ENCODE assay signal across 15 cellular contexts in genomic region chr6:31946370-31946885, GRCh38. TPM values are rescaled to one million over a fixed set of nuclear protein-coding genes. Genes with fewer than 3 reads are reported as not detected.
DNase-seq lines count a peak whose midpoint lies in the region; ATAC-seq, FAIRE-seq and TF ChIP-seq lines count a peak whose summit lies in the region.
"Had no signal": no experiment of that assay in that cellular context is flagged by ENCODE, and none has a peak within 500 bp of the region (broad histone marks: within the 10 kb centered on the region; RNA-seq: fewer than 3 reads in every experiment).

No MANE protein-coding gene starts in this region.

- 58 to 62% methylated on average over 11 of the region's 11 CpGs for WGBS in pancreas, 2 donors

- H3K27ac Mint-ChIP-seq in activated T-cell treated with anti-CD3 and anti-CD28 coated beads, Interleukin-2, amount 50 U/mL, for 24 hours = peak overlapping the region; percentile 0
- no peak overlapping the region for H3K27ac Mint-ChIP-seq in T-helper 17 cell

- H3K4me3 ChIP-seq in fibroblast of the aortic adventitia (ENCODE audit: low read depth, low read length) (peak overlapping the region; percentile 64), pancreas (peak overlapping the region in 2 of 4 donors; percentile 2 to 42), upper lobe of right lung (peak overlapping the region; percentile 23), WERI-Rb-1 (ENCODE audit: low read depth, low read length) (no peak overlapping the region)

- H3K36me3 ChIP-seq in pancreas (no peaks in the 10 kb centered on the region), upper lobe of right lung (peaks cover 12% of the 10 kb centered on the region), WERI-Rb-1 (peaks cover 8% of the 10 kb centered on the region)

- H3K36me3 Mint-ChIP-seq in activated T-cell treated with anti-CD3 and anti-CD28 coated beads, Interleukin-2, amount 50 U/mL, for 24 hours (ENCODE audit: low read depth) = peaks cover 10% of the 10 kb centered on the region
- no peaks in the 10 kb centered on the region for H3K36me3 Mint-ChIP-seq in activated T-cell treated with anti-CD3 and anti-CD28 coated beads, Interleukin-2, amount 50 U/mL, for 4 hours (ENCODE audit: insufficient read depth)
- no peaks in the 10 kb centered on the region for H3K36me3 Mint-ChIP-seq in T-helper 17 cell (ENCODE audit: low read depth)

- no peaks in the 10 kb centered on the region for H3K9me3 Mint-ChIP-seq in activated T-cell treated with anti-CD3 and anti-CD28 coated beads, Interleukin-2, amount 50 U/mL, for 24 hours
- H3K9me3 Mint-ChIP-seq in activated T-cell treated with anti-CD3 and anti-CD28 coated beads, Interleukin-2, amount 50 U/mL, for 4 hours = no peaks in the 10 kb centered on the region

- no peak for DNase-seq in activated T-cell treated with anti-CD3 and anti-CD28 coated beads, Interleukin-2, amount 50 U/mL, for 24 hours
- no peak for DNase-seq in activated T-cell treated with anti-CD3 and anti-CD28 coated beads, Interleukin-2, amount 50 U/mL, for 4 hours
- no peak for DNase-seq in fibroblast of the aortic adventitia (ENCODE audit: low read depth)
- no peak for DNase-seq in pancreas
- no peak for DNase-seq in upper lobe of right lung
- no peak for DNase-seq in T-helper 17 cell
- no peak for DNase-seq in WERI-Rb-1
- DNase-seq: activated CD4-positive, alpha-beta T cell treated with anti-CD3 and anti-CD28 coated beads, Interleukin-2, amount 50 U/mL, for 48 hours; activated naive CD4-positive, alpha-beta T cell treated with anti-CD3 and anti-CD28 coated beads, Interleukin-2, amount 50 U/mL, for 16 hours; NCI-H2171; retina had no signal

- no peak for ATAC-seq in activated T-cell treated with anti-CD3 and anti-CD28 coated beads, Interleukin-2, amount 50 U/mL, for 4 hours
- ATAC-seq in pancreas (peak in 2 of 4 donors; percentile 1 to 7), upper lobe of right lung (no peak), T-helper 17 cell (no peak), GM21390 (IDR thresholded peaks at IDR 0.05; ENCODE audit: unreplicated experiment) (no peak)

- peaks cover 19% of the 10 kb centered on the region for H3K27me3 Mint-ChIP-seq in activated T-cell treated with anti-CD3 and anti-CD28 coated beads, Interleukin-2, amount 50 U/mL, for 24 hours
- peaks cover 24% of the 10 kb centered on the region for H3K27me3 Mint-ChIP-seq in activated T-cell treated with anti-CD3 and anti-CD28 coated beads, Interleukin-2, amount 50 U/mL, for 4 hours (ENCODE audit: low read depth)
- peaks cover 34% of the 10 kb centered on the region for H3K27me3 Mint-ChIP-seq in T-helper 17 cell

- H3K4me3 Mint-ChIP-seq in activated T-cell treated with anti-CD3 and anti-CD28 coated beads, Interleukin-2, amount 50 U/mL, for 24 hours = no peak overlapping the region
- H3K4me3 Mint-ChIP-seq in activated T-cell treated with anti-CD3 and anti-CD28 coated beads, Interleukin-2, amount 50 U/mL, for 4 hours = no peak overlapping the region
- no peak overlapping the region for H3K4me3 Mint-ChIP-seq in T-helper 17 cell

- H3K9me3 ChIP-seq in pancreas (no peaks in the 10 kb centered on the region), upper lobe of right lung (no peaks in the 10 kb centered on the region), T-helper 17 cell (ENCODE audit: control insufficient read depth, low read length, poor library complexity, severe bottlenecking) (no peaks in the 10 kb centered on the region), WERI-Rb-1 (ENCODE audit: severe bottlenecking) (no peaks in the 10 kb centered on the region)

- intact Hi-C loops in pancreas (cut with DNase I) = no loop called here
- intact Hi-C loops in upper lobe of right lung (cut with DNase I) = no loop called here

- TF ChIP-seq CTCF in fibroblast of the aortic adventitia (IDR thresholded peaks at IDR 0.05; ENCODE audit: insufficient read depth, low read length) = no peak
- TF ChIP-seq CTCF in pancreas (IDR thresholded peaks at IDR 0.05) = no peak
- TF ChIP-seq CTCF in upper lobe of right lung (IDR thresholded peaks at IDR 0.05) = no peak
- no peak for TF ChIP-seq CTCF in WERI-Rb-1 (IDR thresholded peaks at IDR 0.05; ENCODE audit: low read depth, low read length)

- H3K27ac ChIP-seq in pancreas = peak overlapping the region; percentile 51 to 85 (median 70)
- H3K27ac ChIP-seq in upper lobe of right lung = peak overlapping the region; percentile 84
- no peak overlapping the region for H3K27ac ChIP-seq in WERI-Rb-1
- H3K27ac ChIP-seq: HL-60 had no signal

- H3K27me3 ChIP-seq in pancreas (no peaks in the 10 kb centered on the region), upper lobe of right lung (no peaks in the 10 kb centered on the region), WERI-Rb-1 (ENCODE audit: insufficient read depth, low read depth, severe bottlenecking) (no peaks in the 10 kb centered on the region)

- no peak for FAIRE-seq in pancreas (lab: Jason Lieb, UNC)

- H3K4me1 Mint-ChIP-seq in activated T-cell treated with anti-CD3 and anti-CD28 coated beads, Interleukin-2, amount 50 U/mL, for 24 hours (ENCODE audit: low read depth) = peaks cover 8% of the 10 kb centered on the region
- H3K4me1 Mint-ChIP-seq in activated T-cell treated with anti-CD3 and anti-CD28 coated beads, Interleukin-2, amount 50 U/mL, for 4 hours (ENCODE audit: low read depth) = peaks cover 5% of the 10 kb centered on the region
- peaks cover 8% of the 10 kb centered on the region for H3K4me1 Mint-ChIP-seq in T-helper 17 cell

- H3K4me1 ChIP-seq in pancreas = peaks cover 0 to 9% (median 0%) of the 10 kb centered on the region in 3 donors
- peaks cover 14% of the 10 kb centered on the region for H3K4me1 ChIP-seq in upper lobe of right lung

RNA-seq across cellular contexts. Expression of gene CFB, which starts 0.5 kb away (rescaled TPM):
- total RNA-seq in activated T-cell treated with anti-CD3 and anti-CD28 coated beads, Interleukin-2, amount 50 U/mL, for 4 hours = 1 to 10 TPM in 2 of 3 donors, under 1 TPM in 1; 0.42 to 1.5 (median 1.4) TPM
- total RNA-seq in fibroblast of the aortic adventitia (ENCODE audit: low replicate concordance) (32.9 and 39.1 TPM in 2 replicates), pancreas (100 to 1,000 TPM in 2 of 6 donors, 10 to 100 TPM in 4; 23.4 to 330 (median 57.1) TPM), upper lobe of right lung (74.9 TPM), T-helper 17 cell (under 1 TPM in 1 of 2 donors, not detected in 1; 0.65 TPM)
- polyA plus RNA-seq in pancreas = 100 to 1,000 TPM; 101 to 117 TPM
- total RNA-seq: T-helper 2 cell treated with Interferon-gamma antibody and Interleukin-4, amounts not matched to agents 100 ng/mL and 5 ng/mL, for 36 hours had no signal

RNA-seq across cellular contexts. Expression of gene NELFE, which starts 12.3 kb away (rescaled TPM):
- total RNA-seq in activated T-cell treated with anti-CD3 and anti-CD28 coated beads, Interleukin-2, amount 50 U/mL, for 4 hours = 100 to 1,000 TPM; 107 to 111 (median 109) TPM
- total RNA-seq in fibroblast of the aortic adventitia (ENCODE audit: low replicate concordance) (36.6 and 109 TPM in 2 replicates), pancreas (10 to 100 TPM; 22.5 to 40.8 (median 28.2) TPM), upper lobe of right lung (43.9 TPM), T-helper 17 cell (10 to 100 TPM; 45.8 to 46.2 TPM)
- polyA plus RNA-seq in pancreas = 10 to 100 TPM; 33.8 to 43.8 TPM

RNA-seq across cellular contexts. Expression of gene SKIC2, which starts 12.5 kb away (rescaled TPM):
- total RNA-seq in activated T-cell treated with anti-CD3 and anti-CD28 coated beads, Interleukin-2, amount 50 U/mL, for 4 hours = 100 to 1,000 TPM; 123 to 157 (median 132) TPM
- 30.7 and 42.8 TPM in 2 replicates for total RNA-seq in fibroblast of the aortic adventitia (ENCODE audit: low replicate concordance)
- total RNA-seq in pancreas = 10 to 100 TPM; 21.4 to 46.3 (median 25.6) TPM
- polyA plus RNA-seq in pancreas = 100 to 1,000 TPM; 117 to 163 TPM
- 58.8 TPM for total RNA-seq in upper lobe of right lung
- 10 to 100 TPM; 85.5 to 94.5 TPM for total RNA-seq in T-helper 17 cell

RNA-seq across cellular contexts. Expression of gene C2, which starts 18.9 kb away (rescaled TPM):
- total RNA-seq in activated T-cell treated with anti-CD3 and anti-CD28 coated beads, Interleukin-2, amount 50 U/mL, for 4 hours = 1 to 10 TPM in 1 of 3 donors, under 1 TPM in 2; 0.56 to 1.0 (median 0.95) TPM
- total RNA-seq in fibroblast of the aortic adventitia (ENCODE audit: low replicate concordance) = 4.4 and 48.2 TPM in 2 replicates
- 10 to 100 TPM in 1 of 6 donors, 1 to 10 TPM in 5; 1.1 to 14.0 (median 4.4) TPM for total RNA-seq in pancreas
- polyA plus RNA-seq in pancreas = 1 to 10 TPM in 1 of 2 donors, under 1 TPM in 1; 0.63 to 1.8 TPM
- total RNA-seq in upper lobe of right lung = 282 TPM
- 1 to 10 TPM in 1 of 2 donors, not detected in 1; 2.1 TPM for total RNA-seq in T-helper 17 cell
- total RNA-seq: A172 had no signal

RNA-seq across cellular contexts. Expression of gene DXO, which starts 25.5 kb away (rescaled TPM):
- 1 to 10 TPM; 7.1 to 9.0 (median 8.9) TPM for total RNA-seq in activated T-cell treated with anti-CD3 and anti-CD28 coated beads, Interleukin-2, amount 50 U/mL, for 4 hours
- 15.9 and 28.8 TPM in 2 replicates for total RNA-seq in fibroblast of the aortic adventitia (ENCODE audit: low replicate concordance)
- total RNA-seq in pancreas = 10 to 100 TPM in 4 of 6 donors, 1 to 10 TPM in 2; 8.2 to 12.6 (median 11.0) TPM
- 10 to 100 TPM; 32.0 to 39.7 TPM for polyA plus RNA-seq in pancreas
- 20.5 TPM for total RNA-seq in upper lobe of right lung
- total RNA-seq in T-helper 17 cell = 10 to 100 TPM; 31.9 to 35.0 TPM

Comparison
In these comparisons a context has a peak if more than half of its experiments do, and no peak if none do; other contexts are left out.
1. RNA of gene CFB, which starts 0.5 kb away (total RNA-seq): 74.9 TPM in upper lobe of right lung (single experiment), 23.4 to 330 TPM in pancreas and 32.9 to 39.1 TPM in fibroblast of the aortic adventitia; 0.42 to 1.5 TPM in activated T-cell treated with anti-CD3 and anti-CD28 coated beads, Interleukin-2, amount 50 U/mL, for 4 hours and 0.65 TPM in T-helper 17 cell; every median in the first group is over 4 times any median in the second.